ENCODE assay signal across 9 cellular contexts in genomic region chr12:57887631-57888406, GRCh38. TPM values are rescaled to one million over a fixed set of nuclear protein-coding genes. Genes with fewer than 3 reads are reported as not detected.
DNase-seq lines count a peak whose midpoint lies in the region; ATAC-seq, FAIRE-seq and TF ChIP-seq lines count a peak whose summit lies in the region.
"Had no signal": no experiment of that assay in that cellular context is flagged by ENCODE, and none has a peak within 500 bp of the region (broad histone marks: within the 10 kb centered on the region; RNA-seq: fewer than 3 reads in every experiment).

No MANE protein-coding gene starts in this region.

- TF ChIP-seq POLR2A in breast epithelium (IDR thresholded peaks at IDR 0.05) = no peak

- peak overlapping the region in 1 of 2 experiments; percentile 27 for H3K14ac ChIP-seq in mesenchymal stem cell (ENCODE audit: low read length in 2 of 2)

- H3K27ac ChIP-seq in breast epithelium (peak overlapping the region; percentile 86 to 95), mesenchymal stem cell (ENCODE audit: low read length, poor library complexity, severe bottlenecking) (no peak overlapping the region)

- no peak overlapping the region for H3K23ac ChIP-seq in mesenchymal stem cell (ENCODE audit: low read length in 2 of 2)

- H3K4me3 ChIP-seq in breast epithelium = peak overlapping the region in 1 of 3 donors; percentile 36
- peak overlapping the region in 1 of 2 experiments; percentile 64 for H3K4me3 ChIP-seq in mesenchymal stem cell (ENCODE audit: insufficient read depth in 1 of 2, low read depth in 1 of 2, low read length in 2 of 2)

- H3K4me1 ChIP-seq in breast epithelium = peaks cover 17 to 19% of the 10 kb centered on the region in 2 donors
- peaks cover 10% of the 10 kb centered on the region for H3K4me1 ChIP-seq in mesenchymal stem cell (ENCODE audit: control insufficient read depth, insufficient read depth, low read depth, low read length)

- intact Hi-C loops in breast epithelium (cut with DNase I; ENCODE audit: low total_unique reads) = no loop called here

- H4K8ac ChIP-seq in mesenchymal stem cell (ENCODE audit: low read length) = peak overlapping the region; percentile 27

- H3K4ac ChIP-seq in mesenchymal stem cell (ENCODE audit: low read depth in 1 of 2, low read length in 2 of 2) = peak overlapping the region; percentile 2 to 81

- H3K9me3 ChIP-seq in breast epithelium = no peaks in the 10 kb centered on the region
- H3K9me3 ChIP-seq in mesenchymal stem cell (ENCODE audit: control insufficient read depth, low read length) = no peaks in the 10 kb centered on the region

- H3K4me1 Mint-ChIP-seq in stimulated activated naive CD8-positive, alpha-beta T cell treated with anti-CD3 and anti-CD28 coated beads, Interleukin-15, amount 100 ng/mL, for 72 hours = peaks cover 28% of the 10 kb centered on the region

- peaks cover 0 to 5% of the 10 kb centered on the region in 2 donors for H3K9me3 Mint-ChIP-seq in stimulated activated naive CD8-positive, alpha-beta T cell treated with anti-CD3 and anti-CD28 coated beads, Interleukin-15, amount 100 ng/mL, for 72 hours

- peaks cover 13% of the 10 kb centered on the region for H3K27me3 Mint-ChIP-seq in stimulated activated naive CD8-positive, alpha-beta T cell treated with anti-CD3 and anti-CD28 coated beads, Interleukin-15, amount 100 ng/mL, for 72 hours

- H3K79me1 ChIP-seq in mesenchymal stem cell (replicated peaks; ENCODE audit: low read length, poor library complexity, severe bottlenecking) = no peaks in the 10 kb centered on the region

- 50% methylated on average over 10 of the region's 10 CpGs for WGBS in mesenchymal stem cell

- no peak for FAIRE-seq in RCC 7860 (lab: Jason Lieb, UNC)

- peak overlapping the region; percentile 85 for H3K9ac ChIP-seq in mesenchymal stem cell (ENCODE audit: low read length)

- no peak for DNase-seq in stimulated activated naive CD8-positive, alpha-beta T cell treated with anti-CD3 and anti-CD28 coated beads, Interleukin-15, amount 100 ng/mL, for 72 hours
- no peak for DNase-seq in stimulated activated naive CD8-positive, alpha-beta T cell treated with anti-CD3 and anti-CD28 coated beads, Interleukin-15, Interleukin-2, amounts not matched to agents 100 U/mL and 50 U/mL, for 24 hours
- DNase-seq in breast epithelium (ENCODE audit: low spot score in 2 of 2) = no peak
- no peak for DNase-seq in mesenchymal stem cell
- no peak for DNase-seq in stimulated activated CD8-positive, alpha-beta memory T cell treated with anti-CD3 and anti-CD28 coated beads, Interleukin-4, amount 100 ng/mL, for 48 hours
- DNase-seq in RCC 7860 (ENCODE audit: low spot score) = no peak
- no peak for DNase-seq in activated CD8-positive, alpha-beta memory T cell treated with anti-CD3 and anti-CD28 coated beads for 24 hours
- DNase-seq: activated gamma-delta T cell had no signal

- no peak overlapping the region for H3K4me3 Mint-ChIP-seq in stimulated activated naive CD8-positive, alpha-beta T cell treated with anti-CD3 and anti-CD28 coated beads, Interleukin-15, amount 100 ng/mL, for 72 hours

- H2BK15ac ChIP-seq in mesenchymal stem cell (ENCODE audit: low read depth, poor library complexity, severe bottlenecking) = no peak overlapping the region

- H2BK120ac ChIP-seq in mesenchymal stem cell (ENCODE audit: low read depth, low read length) = peak overlapping the region; percentile 76

- no peak overlapping the region for H2BK5ac ChIP-seq in mesenchymal stem cell (ENCODE audit: low read depth, low read length, poor library complexity, severe bottlenecking)

- H3K27ac Mint-ChIP-seq in stimulated activated naive CD8-positive, alpha-beta T cell treated with anti-CD3 and anti-CD28 coated beads, Interleukin-15, amount 100 ng/mL, for 72 hours = no peak overlapping the region

- H3K4me2 ChIP-seq in mesenchymal stem cell (ENCODE audit: low read length, poor library complexity, severe bottlenecking) = no peak overlapping the region

- H2AFZ ChIP-seq in mesenchymal stem cell (ENCODE audit: low read depth, low read length) = no peak overlapping the region

- H2BK12ac ChIP-seq in mesenchymal stem cell (ENCODE audit: low read length in 2 of 2) = peak overlapping the region; percentile 63 to 84

- no peaks in the 10 kb centered on the region for H3K27me3 ChIP-seq in breast epithelium
- H3K27me3 ChIP-seq in mesenchymal stem cell (ENCODE audit: control insufficient read depth in 1 of 2, insufficient read depth in 1 of 2, low read length in 2 of 2) = no peaks in the 10 kb centered on the region

- H3K36me3 ChIP-seq in breast epithelium = no peaks in the 10 kb centered on the region
- H3K36me3 ChIP-seq in mesenchymal stem cell (ENCODE audit: control insufficient read depth in 1 of 2, insufficient read depth in 2 of 2, low read depth in 1 of 2, low read length in 2 of 2) = no peaks in the 10 kb centered on the region

- peak overlapping the region; percentile 23 to 93 for H3K18ac ChIP-seq in mesenchymal stem cell (ENCODE audit: low read depth in 1 of 2, low read length in 2 of 2)

- H2AK5ac ChIP-seq in mesenchymal stem cell (ENCODE audit: low read length, severe bottlenecking) = peak overlapping the region; percentile 13

- ATAC-seq in stimulated activated naive CD8-positive, alpha-beta T cell treated with anti-CD3 and anti-CD28 coated beads, Interleukin-15, amount 100 ng/mL, for 72 hours = peak; percentile 10
- ATAC-seq in stimulated activated naive CD8-positive, alpha-beta T cell treated with anti-CD3 and anti-CD28 coated beads, Interleukin-15, Interleukin-2, amounts not matched to agents 100 U/mL and 50 U/mL, for 24 hours = no peak
- no peak for ATAC-seq in GM19395 (IDR thresholded peaks at IDR 0.05; ENCODE audit: unreplicated experiment)

- H4K91ac ChIP-seq in mesenchymal stem cell (ENCODE audit: low read length) = no peak overlapping the region

- no peak for TF ChIP-seq CTCF in breast epithelium (IDR thresholded peaks at IDR 0.05)

RNA-seq across cellular contexts. Expression of gene CTDSP2, which starts 41.3 kb away (rescaled TPM):
- total RNA-seq in breast epithelium = 100 to 1,000 TPM; 144 to 175 (median 167) TPM
- 136 TPM for polyA plus RNA-seq in mesenchymal stem cell (2013, experiment 1 of 2)
- 129 TPM for polyA plus RNA-seq in mesenchymal stem cell (2013, experiment 2 of 2)

RNA-seq across cellular contexts. Expression of gene ATP23, which starts 53.5 kb away (rescaled TPM):
- total RNA-seq in breast epithelium = 10 to 100 TPM in 2 of 3 donors, 1 to 10 TPM in 1; 6.4 to 33.1 (median 13.4) TPM
- polyA plus RNA-seq in mesenchymal stem cell (2013, experiment 1 of 2) = 6.5 TPM
- polyA plus RNA-seq in mesenchymal stem cell (2013, experiment 2 of 2) = 5.7 TPM
